Comparison of ENCODE assay signal across 18 cellular contexts in genomic region chr9:131801811-131802210, GRCh38.
A peak's percentile ranks its signal among the peaks of the same experiment; 100 is the strongest.
DNase-seq lines count a peak whose midpoint lies in the region; ATAC-seq and TF ChIP-seq lines count a peak whose summit lies in the region.
"Had no signal": no experiment of that assay in that cellular context is flagged by ENCODE, and none has a peak within 500 bp of the region (broad histone marks: within the 10 kb centered on the region; RNA-seq: fewer than 3 reads in every experiment).

No MANE protein-coding gene starts in this region.

- TF ChIP-seq CTCF in GM12875 (IDR thresholded peaks at IDR 0.05; ENCODE audit: borderline replicate concordance, insufficient read depth, low read depth, low read length) (0 out of 2 replicates have a peak, but pooled peaks have one; percentile 5), OCI-LY7 (conservative IDR thresholded peaks at IDR 0.05; ENCODE audit: low read length) (peak; percentile 52), endothelial cell (IDR thresholded peaks at IDR 0.05; ENCODE audit: unreplicated experiment) (no peak)

- peaks cover 5% of the 10 kb centered on the region for H3K27me3 Mint-ChIP-seq in endothelial cell (ENCODE audit: unreplicated experiment)

- H3K4me3 Mint-ChIP-seq in endothelial cell (ENCODE audit: unreplicated experiment): no peak overlapping the region

- no peaks in the 10 kb centered on the region for H3K9me2 ChIP-seq in OCI-LY7 (ENCODE audit: insufficient read depth, low read length)

- H3K4me1 Mint-ChIP-seq in endothelial cell (ENCODE audit: unreplicated experiment): no peaks in the 10 kb centered on the region

- no peak overlapping the region for H3K27ac Mint-ChIP-seq in endothelial cell (ENCODE audit: unreplicated experiment)

- H3K4me3 ChIP-seq in GM12875 (ENCODE audit: low read depth, low read length) (no peak overlapping the region), OCI-LY7 (ENCODE audit: low read depth, low read length, poor library complexity, severe bottlenecking) (no peak overlapping the region)

- H4K20me1 ChIP-seq in OCI-LY7 (ENCODE audit: insufficient read depth, low read length): no peaks in the 10 kb centered on the region; the same call in 1 of the 2 replicates

- H3K9me3 ChIP-seq in OCI-LY7 (ENCODE audit: low read length): no peaks in the 10 kb centered on the region

- POLR2A ChIA-PET in OCI-LY7 (lab: Charles Lee): no interaction called here

- BruUV-seq in OCI-LY7 (replicated peaks; lab: Mats Ljungman, UMichigan): no TSS peak

- ATAC-seq in stimulated activated naive CD8-positive, alpha-beta T cell treated with anti-CD3 and anti-CD28 coated beads, Interleukin-15, Interleukin-2, amounts not matched to agents 100 U/mL and 50 U/mL, for 24 hours: no peak
- no peak for ATAC-seq in GM21717 (IDR thresholded peaks at IDR 0.05; ENCODE audit: unreplicated experiment)
- ATAC-seq: Panc1, Right ventricle myocardium inferior, SK-N-SH treated with all-trans-retinoic acid at 6 μM for 48 hours had no signal

- no peak overlapping the region for H2AFZ ChIP-seq in OCI-LY7 (ENCODE audit: low read length)

- H3K4me1 ChIP-seq in OCI-LY7 (ENCODE audit: insufficient read depth, low read length, poor library complexity, severe bottlenecking): no peaks in the 10 kb centered on the region

- no peak overlapping the region for H3K27ac ChIP-seq in OCI-LY7 (ENCODE audit: low read depth, low read length, poor library complexity, severe bottlenecking)
- H3K27ac ChIP-seq: KMS-11 had no signal

- no peaks in the 10 kb centered on the region for H3K9me3 Mint-ChIP-seq in endothelial cell (ENCODE audit: unreplicated experiment)

- DNase-seq in OCI-LY7 (ENCODE audit: low spot score) (no peak), endothelial cell (ENCODE audit: low spot score) (peak; percentile 15), NCI-H2196 (lab: John Stamatoyannopoulos, UW; ENCODE audit: unreplicated experiment) (no peak), ureter (ENCODE audit: low spot score) (no peak)
- no peak for DNase-seq in stimulated activated naive CD8-positive, alpha-beta T cell treated with anti-CD3 and anti-CD28 coated beads, Interleukin-15, Interleukin-2, amounts not matched to agents 100 U/mL and 50 U/mL, for 24 hours
- DNase-seq: COR-L47, DMS153, NCI-H1048, NCI-H1436 treated with DMSO at 0.1 percent for 48 hours, NCI-H2029 treated with DMSO at 0.1 percent for 48 hours, NCI-H226, NCI-H524 treated with DMSO at 0.1 percent for 48 hours had no signal

- intact Hi-C loops in OCI-LY7 (cut with micrococcal nuclease; ENCODE audit: unreplicated experiment): no loop called here

- H3K36me3 Mint-ChIP-seq in endothelial cell (ENCODE audit: low read depth, unreplicated experiment): no peaks in the 10 kb centered on the region

- no peaks in the 10 kb centered on the region for H3K79me2 ChIP-seq in OCI-LY7 (ENCODE audit: insufficient read depth, low read depth, low read length)

- CTCF ChIA-PET in OCI-LY7 (lab: Charles Lee; ENCODE audit: unreplicated experiment): no interaction called here

- H3K36me3 ChIP-seq in OCI-LY7 (ENCODE audit: insufficient read depth, low read length): no peaks in the 10 kb centered on the region

- H3K4me2 ChIP-seq in OCI-LY7 (ENCODE audit: low read length): no peak overlapping the region
- H3K4me2 ChIP-seq: KMS-11 had no signal
